Comparison of ENCODE assay signal across 1 cellular context in the genomic region with DNA sequence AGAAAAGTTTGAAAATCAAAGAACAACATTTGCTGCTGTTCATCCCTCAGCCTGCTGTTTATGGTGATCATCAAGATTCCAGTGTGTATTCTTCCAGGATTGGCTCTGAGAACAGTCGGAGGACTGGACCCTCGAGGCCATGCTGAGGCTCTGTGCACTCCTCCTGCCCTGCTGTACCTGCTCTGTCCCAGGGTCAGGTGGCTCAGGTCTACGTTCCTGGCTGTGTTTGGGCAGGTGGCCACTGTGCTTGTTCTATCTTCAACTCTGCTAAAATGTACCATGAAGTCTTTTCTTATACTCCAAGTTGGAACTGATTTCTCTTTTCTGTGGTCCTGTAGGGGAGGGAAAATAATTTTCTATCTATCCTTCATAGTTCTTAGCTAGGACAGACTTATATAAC.
TF ChIP-seq lines count a peak whose summit lies in the region.

No MANE protein-coding gene starts in this region.

TF ChIP-seq in H1, 55 proteins besides CTCF, POLR2A, EP300 and RAD21:
- TF ChIP-seq YY1 (IDR thresholded peaks at IDR 0.05; ENCODE audit: low read depth, low read length) (no peak), RFX5 (IDR thresholded peaks at IDR 0.05; ENCODE audit: borderline replicate concordance, low read depth, low read length) (no peak), JUND (IDR thresholded peaks at IDR 0.05; ENCODE audit: low read length) (no peak), SIX5 (IDR thresholded peaks at IDR 0.05; ENCODE audit: low read depth, low read length) (no peak), CTBP2 (IDR thresholded peaks at IDR 0.05; ENCODE audit: borderline replicate concordance, insufficient read depth, insufficient read length, low read length) (no peak), TAF1 (IDR thresholded peaks at IDR 0.05; ENCODE audit: low read depth, low read length) (no peak), TAF7 (optimal IDR thresholded peaks at IDR 0.05; ENCODE audit: borderline replicate concordance, low read depth, low read length) (no peak), SP4 (IDR thresholded peaks at IDR 0.05; ENCODE audit: low read length) (no peak), SP1 (IDR thresholded peaks at IDR 0.05; ENCODE audit: low read depth, low read length) (no peak), JUN (IDR thresholded peaks at IDR 0.05; ENCODE audit: low read depth, low read length) (no peak), POU5F1 (IDR thresholded peaks at IDR 0.05; ENCODE audit: low read depth, low read length) (no peak), EGR1 (IDR thresholded peaks at IDR 0.05; ENCODE audit: borderline replicate concordance, low read depth, low read length) (no peak)
- TF ChIP-seq, protein P1, sequence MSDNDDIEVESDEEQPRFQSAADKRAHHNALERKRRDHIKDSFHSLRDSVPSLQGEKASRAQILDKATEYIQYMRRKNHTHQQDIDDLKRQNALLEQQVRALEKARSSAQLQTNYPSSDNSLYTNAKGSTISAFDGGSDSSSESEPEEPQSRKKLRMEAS (IDR thresholded peaks at IDR 0.05) = no peak
- TF ChIP-seq, protein P2, sequence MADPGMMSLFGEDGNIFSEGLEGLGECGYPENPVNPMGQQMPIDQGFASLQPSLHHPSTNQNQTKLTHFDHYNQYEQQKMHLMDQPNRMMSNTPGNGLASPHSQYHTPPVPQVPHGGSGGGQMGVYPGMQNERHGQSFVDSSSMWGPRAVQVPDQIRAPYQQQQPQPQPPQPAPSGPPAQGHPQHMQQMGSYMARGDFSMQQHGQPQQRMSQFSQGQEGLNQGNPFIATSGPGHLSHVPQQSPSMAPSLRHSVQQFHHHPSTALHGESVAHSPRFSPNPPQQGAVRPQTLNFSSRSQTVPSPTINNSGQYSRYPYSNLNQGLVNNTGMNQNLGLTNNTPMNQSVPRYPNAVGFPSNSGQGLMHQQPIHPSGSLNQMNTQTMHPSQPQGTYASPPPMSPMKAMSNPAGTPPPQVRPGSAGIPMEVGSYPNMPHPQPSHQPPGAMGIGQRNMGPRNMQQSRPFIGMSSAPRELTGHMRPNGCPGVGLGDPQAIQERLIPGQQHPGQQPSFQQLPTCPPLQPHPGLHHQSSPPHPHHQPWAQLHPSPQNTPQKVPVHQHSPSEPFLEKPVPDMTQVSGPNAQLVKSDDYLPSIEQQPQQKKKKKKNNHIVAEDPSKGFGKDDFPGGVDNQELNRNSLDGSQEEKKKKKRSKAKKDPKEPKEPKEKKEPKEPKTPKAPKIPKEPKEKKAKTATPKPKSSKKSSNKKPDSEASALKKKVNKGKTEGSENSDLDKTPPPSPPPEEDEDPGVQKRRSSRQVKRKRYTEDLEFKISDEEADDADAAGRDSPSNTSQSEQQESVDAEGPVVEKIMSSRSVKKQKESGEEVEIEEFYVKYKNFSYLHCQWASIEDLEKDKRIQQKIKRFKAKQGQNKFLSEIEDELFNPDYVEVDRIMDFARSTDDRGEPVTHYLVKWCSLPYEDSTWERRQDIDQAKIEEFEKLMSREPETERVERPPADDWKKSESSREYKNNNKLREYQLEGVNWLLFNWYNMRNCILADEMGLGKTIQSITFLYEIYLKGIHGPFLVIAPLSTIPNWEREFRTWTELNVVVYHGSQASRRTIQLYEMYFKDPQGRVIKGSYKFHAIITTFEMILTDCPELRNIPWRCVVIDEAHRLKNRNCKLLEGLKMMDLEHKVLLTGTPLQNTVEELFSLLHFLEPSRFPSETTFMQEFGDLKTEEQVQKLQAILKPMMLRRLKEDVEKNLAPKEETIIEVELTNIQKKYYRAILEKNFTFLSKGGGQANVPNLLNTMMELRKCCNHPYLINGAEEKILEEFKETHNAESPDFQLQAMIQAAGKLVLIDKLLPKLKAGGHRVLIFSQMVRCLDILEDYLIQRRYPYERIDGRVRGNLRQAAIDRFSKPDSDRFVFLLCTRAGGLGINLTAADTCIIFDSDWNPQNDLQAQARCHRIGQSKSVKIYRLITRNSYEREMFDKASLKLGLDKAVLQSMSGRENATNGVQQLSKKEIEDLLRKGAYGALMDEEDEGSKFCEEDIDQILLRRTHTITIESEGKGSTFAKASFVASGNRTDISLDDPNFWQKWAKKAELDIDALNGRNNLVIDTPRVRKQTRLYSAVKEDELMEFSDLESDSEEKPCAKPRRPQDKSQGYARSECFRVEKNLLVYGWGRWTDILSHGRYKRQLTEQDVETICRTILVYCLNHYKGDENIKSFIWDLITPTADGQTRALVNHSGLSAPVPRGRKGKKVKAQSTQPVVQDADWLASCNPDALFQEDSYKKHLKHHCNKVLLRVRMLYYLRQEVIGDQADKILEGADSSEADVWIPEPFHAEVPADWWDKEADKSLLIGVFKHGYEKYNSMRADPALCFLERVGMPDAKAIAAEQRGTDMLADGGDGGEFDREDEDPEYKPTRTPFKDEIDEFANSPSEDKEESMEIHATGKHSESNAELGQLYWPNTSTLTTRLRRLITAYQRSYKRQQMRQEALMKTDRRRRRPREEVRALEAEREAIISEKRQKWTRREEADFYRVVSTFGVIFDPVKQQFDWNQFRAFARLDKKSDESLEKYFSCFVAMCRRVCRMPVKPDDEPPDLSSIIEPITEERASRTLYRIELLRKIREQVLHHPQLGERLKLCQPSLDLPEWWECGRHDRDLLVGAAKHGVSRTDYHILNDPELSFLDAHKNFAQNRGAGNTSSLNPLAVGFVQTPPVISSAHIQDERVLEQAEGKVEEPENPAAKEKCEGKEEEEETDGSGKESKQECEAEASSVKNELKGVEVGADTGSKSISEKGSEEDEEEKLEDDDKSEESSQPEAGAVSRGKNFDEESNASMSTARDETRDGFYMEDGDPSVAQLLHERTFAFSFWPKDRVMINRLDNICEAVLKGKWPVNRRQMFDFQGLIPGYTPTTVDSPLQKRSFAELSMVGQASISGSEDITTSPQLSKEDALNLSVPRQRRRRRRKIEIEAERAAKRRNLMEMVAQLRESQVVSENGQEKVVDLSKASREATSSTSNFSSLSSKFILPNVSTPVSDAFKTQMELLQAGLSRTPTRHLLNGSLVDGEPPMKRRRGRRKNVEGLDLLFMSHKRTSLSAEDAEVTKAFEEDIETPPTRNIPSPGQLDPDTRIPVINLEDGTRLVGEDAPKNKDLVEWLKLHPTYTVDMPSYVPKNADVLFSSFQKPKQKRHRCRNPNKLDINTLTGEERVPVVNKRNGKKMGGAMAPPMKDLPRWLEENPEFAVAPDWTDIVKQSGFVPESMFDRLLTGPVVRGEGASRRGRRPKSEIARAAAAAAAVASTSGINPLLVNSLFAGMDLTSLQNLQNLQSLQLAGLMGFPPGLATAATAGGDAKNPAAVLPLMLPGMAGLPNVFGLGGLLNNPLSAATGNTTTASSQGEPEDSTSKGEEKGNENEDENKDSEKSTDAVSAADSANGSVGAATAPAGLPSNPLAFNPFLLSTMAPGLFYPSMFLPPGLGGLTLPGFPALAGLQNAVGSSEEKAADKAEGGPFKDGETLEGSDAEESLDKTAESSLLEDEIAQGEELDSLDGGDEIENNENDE (IDR thresholded peaks at IDR 0.05; ENCODE audit: insufficient replicate concordance, low read length) = no peak
- TF ChIP-seq, protein P3, sequence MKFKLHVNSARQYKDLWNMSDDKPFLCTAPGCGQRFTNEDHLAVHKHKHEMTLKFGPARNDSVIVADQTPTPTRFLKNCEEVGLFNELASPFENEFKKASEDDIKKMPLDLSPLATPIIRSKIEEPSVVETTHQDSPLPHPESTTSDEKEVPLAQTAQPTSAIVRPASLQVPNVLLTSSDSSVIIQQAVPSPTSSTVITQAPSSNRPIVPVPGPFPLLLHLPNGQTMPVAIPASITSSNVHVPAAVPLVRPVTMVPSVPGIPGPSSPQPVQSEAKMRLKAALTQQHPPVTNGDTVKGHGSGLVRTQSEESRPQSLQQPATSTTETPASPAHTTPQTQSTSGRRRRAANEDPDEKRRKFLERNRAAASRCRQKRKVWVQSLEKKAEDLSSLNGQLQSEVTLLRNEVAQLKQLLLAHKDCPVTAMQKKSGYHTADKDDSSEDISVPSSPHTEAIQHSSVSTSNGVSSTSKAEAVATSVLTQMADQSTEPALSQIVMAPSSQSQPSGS (IDR thresholded peaks at IDR 0.05; ENCODE audit: low read length) = no peak
- TF ChIP-seq, protein P4, sequence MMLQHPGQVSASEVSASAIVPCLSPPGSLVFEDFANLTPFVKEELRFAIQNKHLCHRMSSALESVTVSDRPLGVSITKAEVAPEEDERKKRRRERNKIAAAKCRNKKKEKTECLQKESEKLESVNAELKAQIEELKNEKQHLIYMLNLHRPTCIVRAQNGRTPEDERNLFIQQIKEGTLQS (IDR thresholded peaks at IDR 0.05; ENCODE audit: insufficient read depth, low read depth, low read length) = no peak
